In genomic region chr9:35079041-35079425, GRCh38 we compare ENCODE assay signal across 8 cellular contexts. TPM values are rescaled to one million over a fixed set of nuclear protein-coding genes. Genes with fewer than 3 reads are reported as not detected.
DNase-seq lines count a peak whose midpoint lies in the region; ATAC-seq and TF ChIP-seq lines count a peak whose summit lies in the region.

No MANE protein-coding gene starts in this region.

- peak overlapping the region; percentile 98 for H3K56ac ChIP-seq in mesendoderm (ENCODE audit: low read length)

- WGBS in mesendoderm (ENCODE audit: extremely low coverage, insufficient coverage, low lambda C conversion rate) = no CpG with 5 or more reads among the region's 10 CpGs

- no peaks in the 10 kb centered on the region for H3K27me3 Mint-ChIP-seq in CD8-positive, alpha-beta memory T cell

- ATAC-seq in HG03442 (IDR thresholded peaks at IDR 0.05; ENCODE audit: unreplicated experiment) (no peak), HG02885 (IDR thresholded peaks at IDR 0.05; ENCODE audit: poor library complexity, unreplicated experiment) (no peak), HG02981 (IDR thresholded peaks at IDR 0.05; ENCODE audit: unreplicated experiment) (no peak)

- no peak for TF ChIP-seq CTCF in ascending aorta (IDR thresholded peaks at IDR 0.05)

- H3K9me3 ChIP-seq in CD8-positive, alpha-beta memory T cell (ENCODE audit: low read length) = no peaks in the 10 kb centered on the region
- no peaks in the 10 kb centered on the region for H3K9me3 ChIP-seq in ascending aorta

- peaks cover 0 to 18% (median 2%) of the 10 kb centered on the region in 3 donors for H3K36me3 Mint-ChIP-seq in CD8-positive, alpha-beta memory T cell

- no peaks in the 10 kb centered on the region for H3K9me3 Mint-ChIP-seq in CD8-positive, alpha-beta memory T cell

- no peak for DNase-seq in CD8-positive, alpha-beta memory T cell
- DNase-seq in HuH-7.5 (ENCODE audit: low spot score) (peak; percentile 30), ascending aorta (ENCODE audit: low spot score in 2 of 2) (no peak), mesendoderm (peak; percentile 37), inferior parietal cortex (ENCODE audit: extremely low spot score) (no peak)

- H3K4me3 ChIP-seq in CD8-positive, alpha-beta memory T cell (ENCODE audit: low read length) = peak overlapping the region; percentile 83
- H3K4me3 ChIP-seq in ascending aorta (peak overlapping the region; percentile 76 to 81), mesendoderm (ENCODE audit: low read length) (peak overlapping the region; percentile 62)

- H3K79me1 ChIP-seq in mesendoderm (ENCODE audit: low read length) = peaks cover 17% of the 10 kb centered on the region

- H3K79me2 ChIP-seq in mesendoderm (ENCODE audit: control insufficient read depth, insufficient read depth, low read length) = peaks cover 25% of the 10 kb centered on the region

- peak overlapping the region; percentile 71 for H3K27ac ChIP-seq in CD8-positive, alpha-beta memory T cell (ENCODE audit: low read depth, low read length)
- H3K27ac ChIP-seq in ascending aorta (peak overlapping the region; percentile 48 to 77), mesendoderm (ENCODE audit: low read depth, low read length) (peak overlapping the region; percentile 80)

- peak overlapping the region; percentile 77 for H3K4me2 ChIP-seq in mesendoderm (ENCODE audit: low read length)

- H2BK120ac ChIP-seq in mesendoderm (ENCODE audit: low read depth, low read length) = no peak overlapping the region

- H2AK5ac ChIP-seq in mesendoderm (ENCODE audit: low read length) = no peak overlapping the region

- peak overlapping the region; percentile 89 for H3K9ac ChIP-seq in mesendoderm (ENCODE audit: low read length)

- peaks cover 4% of the 10 kb centered on the region for H3K36me3 ChIP-seq in CD8-positive, alpha-beta memory T cell (ENCODE audit: insufficient read depth, low read length)
- H3K36me3 ChIP-seq in ascending aorta (no peaks in the 10 kb centered on the region), mesendoderm (ENCODE audit: control insufficient read depth, insufficient read depth, low read length) (peaks cover 10% of the 10 kb centered on the region)

- H2BK15ac ChIP-seq in mesendoderm (replicated peaks; ENCODE audit: low read depth) = no peak overlapping the region

- no peaks in the 10 kb centered on the region for H3K27me3 ChIP-seq in CD8-positive, alpha-beta memory T cell (ENCODE audit: insufficient read depth, low read length, poor library complexity, severe bottlenecking)
- no peaks in the 10 kb centered on the region for H3K27me3 ChIP-seq in ascending aorta
- H3K27me3 ChIP-seq in mesendoderm (ENCODE audit: insufficient read depth, low read length, poor library complexity) = no peaks in the 10 kb centered on the region

- no peak overlapping the region for H4K8ac ChIP-seq in mesendoderm (ENCODE audit: low read depth, low read length)

- peak overlapping the region; percentile 5 for H3K4ac ChIP-seq in mesendoderm (ENCODE audit: low read depth, low read length)

- peaks cover 17 to 31% (median 21%) of the 10 kb centered on the region in 3 donors for H3K4me1 Mint-ChIP-seq in CD8-positive, alpha-beta memory T cell

- H2BK5ac ChIP-seq in mesendoderm (ENCODE audit: low read length) = no peak overlapping the region

- H3K23ac ChIP-seq in mesendoderm (ENCODE audit: low read length) = no peak overlapping the region

- CTCF ChIA-PET in CD8-positive, alpha-beta memory T cell (lab: Charles Lee) = interaction anchor here (0.8 to 5.7 kb wide), 7 partner anchors 13 to 179 kb away, joined by 3 to 51 read pairs (median 4); partner anchors contain the start of genes ATOSB, PIGO and STOML2

- intact Hi-C loops in ascending aorta (cut with DNase I) = loop anchor here (10.0 kb wide), 1 partner anchor 424 kb away; the partner anchor contains the start of gene IL11RA

- no peak overlapping the region for H3K18ac ChIP-seq in mesendoderm (ENCODE audit: low read length)

- POLR2A ChIA-PET in CD8-positive, alpha-beta memory T cell (lab: Charles Lee) = interaction anchor here (0.6 to 3.4 kb wide), 4 partner anchors 8 to 649 kb away, joined by 3 to 31 read pairs (median 6); no protein-coding TSS in a partner anchor

- peak overlapping the region in 7 of 8 donors; percentile 21 to 92 (median 57) for H3K27ac Mint-ChIP-seq in CD8-positive, alpha-beta memory T cell

- peak overlapping the region; percentile 91 to 96 (median 93) for H3K4me3 Mint-ChIP-seq in CD8-positive, alpha-beta memory T cell

- peaks cover 10% of the 10 kb centered on the region for H3K4me1 ChIP-seq in CD8-positive, alpha-beta memory T cell (ENCODE audit: insufficient read depth, low read length)
- H3K4me1 ChIP-seq in ascending aorta (peaks cover 6 to 10% of the 10 kb centered on the region in 2 donors), mesendoderm (ENCODE audit: control insufficient read depth, low read depth, low read length) (peaks cover 5% of the 10 kb centered on the region)

- H4K5ac ChIP-seq in mesendoderm (ENCODE audit: low read length) = no peak overlapping the region

RNA-seq across cellular contexts. Expression of gene FANCG, which starts 0.7 kb away (rescaled TPM):
- total RNA-seq in CD8-positive, alpha-beta memory T cell = 10 to 100 TPM; 90.6 to 95.4 TPM
- 10.0 TPM for polyA plus RNA-seq in CD8-positive, alpha-beta memory T cell
- total RNA-seq in ascending aorta = 45.4 TPM
- 49.3 TPM for polyA plus RNA-seq in mesendoderm (2013, experiment 1 of 2)
- 50.2 TPM for polyA plus RNA-seq in mesendoderm (2013, experiment 2 of 2)

RNA-seq across cellular contexts. Expression of gene VCP, which starts 6.6 kb away (rescaled TPM):
- 100 to 1,000 TPM; 309 to 323 TPM for total RNA-seq in CD8-positive, alpha-beta memory T cell
- polyA plus RNA-seq in CD8-positive, alpha-beta memory T cell = 195 TPM
- 96.3 TPM for total RNA-seq in ascending aorta
- polyA plus RNA-seq in mesendoderm (2013, experiment 1 of 2) = 163 TPM
- 162 TPM for polyA plus RNA-seq in mesendoderm (2013, experiment 2 of 2)

RNA-seq across cellular contexts. Expression of gene PIGO, which starts 17.4 kb away (rescaled TPM):
- 10 to 100 TPM; 31.7 to 32.1 TPM for total RNA-seq in CD8-positive, alpha-beta memory T cell
- polyA plus RNA-seq in CD8-positive, alpha-beta memory T cell = 26.4 TPM
- total RNA-seq in ascending aorta = 2.4 TPM
- polyA plus RNA-seq in mesendoderm (2013, experiment 1 of 2) = 10.3 TPM
- polyA plus RNA-seq in mesendoderm (2013, experiment 2 of 2) = 10.0 TPM

RNA-seq across cellular contexts. Expression of gene STOML2, which starts 23.9 kb away (rescaled TPM):
- 100 to 1,000 TPM; 258 to 271 TPM for total RNA-seq in CD8-positive, alpha-beta memory T cell
- 88.9 TPM for polyA plus RNA-seq in CD8-positive, alpha-beta memory T cell
- total RNA-seq in ascending aorta = 94.2 TPM
- polyA plus RNA-seq in mesendoderm (2013, experiment 1 of 2) = 156 TPM
- polyA plus RNA-seq in mesendoderm (2013, experiment 2 of 2) = 157 TPM

RNA-seq across cellular contexts. Expression of gene ATOSB, which starts 36.6 kb away (rescaled TPM):
- total RNA-seq in CD8-positive, alpha-beta memory T cell = 1 to 10 TPM; 4.4 to 6.3 TPM
- polyA plus RNA-seq in CD8-positive, alpha-beta memory T cell = 6.4 TPM
- total RNA-seq in ascending aorta = 58.3 TPM
- 6.3 TPM for polyA plus RNA-seq in mesendoderm (2013, experiment 1 of 2)
- 6.4 TPM for polyA plus RNA-seq in mesendoderm (2013, experiment 2 of 2)

Comparison
In these comparisons a context has a peak if more than half of its experiments do, and no peak if none do; other contexts are left out.
1. DNase-seq: peak in HuH-7.5 (single experiment) and mesendoderm (single experiment); none in CD8-positive, alpha-beta memory T cell (0 of 5), ascending aorta (0 of 2) and inferior parietal cortex (single experiment).
2. Peak in every context shown above with its lines, with median percentiles within 50 percentile points of each other: H3K27ac ChIP-seq and H3K4me3 ChIP-seq.